ENCODE assay signal across 29 cellular contexts in genomic region chr20:18909254-18909653, GRCh38.
"Had no signal": no experiment of that assay in that cellular context is flagged by ENCODE, and none has a peak within 500 bp of the region (broad histone marks: within the 10 kb centered on the region; RNA-seq: fewer than 3 reads in every experiment).

No MANE protein-coding gene starts in this region.

- H3K9ac ChIP-seq: neural progenitor cell, parathyroid adenoma had no signal

- H3K4me1 ChIP-seq: psoas muscle, right lobe of liver, suprapubic skin, testis, tibial artery, transverse colon, upper lobe of right lung, uterus had no signal

- DNase-seq: natural killer cell; occipital lobe; ovary; posterior cingulate gyrus; psoas muscle; right cardiac atrium; right lobe of liver; sigmoid colon; small intestine; stimulated activated CD4-positive, alpha-beta T cell treated with anti-CD3 and anti-CD28 coated beads, Interleukin-15, amount 100 ng/mL, for 24 hours; stimulated activated CD4-positive, alpha-beta T cell treated with anti-CD3 and anti-CD28 coated beads, Interleukin-2, amount 100 ng/mL, for 24 hours; stimulated activated CD4-positive, alpha-beta T cell treated with anti-CD3 and anti-CD28 coated beads, Interleukin-2, amount 100 ng/mL, for 48 hours; stimulated activated CD4-positive, alpha-beta T cell treated with anti-CD3 and anti-CD28 coated beads, Interleukin-4, amount 100 ng/mL, for 24 hours; stimulated activated naive B cell treated with anti-CD40 and anti-IgM and Interleukin-4, amounts not matched to agents 10 μg/mL and 1 μg/mL and 100 μg/mL, for 72 hours; stimulated activated naive CD4-positive, alpha-beta T cell treated with Interleukin-2 at 50 U/mL for 16 hours; substantia nigra; testis; tibial artery; transverse colon; upper lobe of right lung; uterus had no signal

- H3K4me3 ChIP-seq: neural progenitor cell, ovary, psoas muscle, right lobe of liver, sigmoid colon, suprapubic skin, testis, tibial artery, transverse colon, upper lobe of right lung, uterus had no signal

- H3K36me3 ChIP-seq: neural progenitor cell, ovary, right lobe of liver, sigmoid colon, suprapubic skin, tibial artery, transverse colon, upper lobe of right lung, uterus had no signal

- H3K4me1 Mint-ChIP-seq: natural killer cell; neural progenitor cell; stimulated activated effector memory CD8-positive, alpha-beta T cell treated with anti-CD3 and anti-CD28 coated beads, Interleukin-12 subunit alpha, Interleukin-12 subunit beta, amount 100 ng/mL, for 72 hours; stimulated activated naive B cell treated with anti-CD40 and anti-IgM and Interleukin-4, amounts not matched to agents 10 μg/mL and 1 μg/mL and 100 μg/mL, for 72 hours had no signal

- H3K9me3 ChIP-seq: ovary, psoas muscle, right lobe of liver, sigmoid colon, suprapubic skin, testis, tibial artery, transverse colon, upper lobe of right lung, uterus had no signal

- H3K27me3 ChIP-seq: neural progenitor cell, ovary, right lobe of liver, sigmoid colon, suprapubic skin, testis, tibial artery, transverse colon, upper lobe of right lung, uterus had no signal

- H3K36me3 Mint-ChIP-seq: natural killer cell; neural progenitor cell; stimulated activated effector memory CD8-positive, alpha-beta T cell treated with anti-CD3 and anti-CD28 coated beads, Interleukin-12 subunit alpha, Interleukin-12 subunit beta, amount 100 ng/mL, for 72 hours; stimulated activated naive B cell treated with anti-CD40 and anti-IgM and Interleukin-4, amounts not matched to agents 10 μg/mL and 1 μg/mL and 100 μg/mL, for 72 hours; type B pancreatic cell had no signal

- H3K4me3 Mint-ChIP-seq: natural killer cell; nephron; neural progenitor cell; stimulated activated effector memory CD8-positive, alpha-beta T cell treated with anti-CD3 and anti-CD28 coated beads, Interleukin-12 subunit alpha, Interleukin-12 subunit beta, amount 100 ng/mL, for 72 hours; stimulated activated naive B cell treated with anti-CD40 and anti-IgM and Interleukin-4, amounts not matched to agents 10 μg/mL and 1 μg/mL and 100 μg/mL, for 72 hours; stimulated activated naive CD8-positive, alpha-beta T cell treated with anti-CD3 and anti-CD28 coated beads, Interleukin-15, Interleukin-2, amounts not matched to agents 100 ng/mL and 50 ng/mL, for 24 hours; type B pancreatic cell had no signal

- H3K4me2 ChIP-seq: neural progenitor cell had no signal

- H2AFZ ChIP-seq: neural progenitor cell, parathyroid adenoma had no signal

- H3K27ac ChIP-seq: neural progenitor cell, ovary, parathyroid adenoma, psoas muscle, right lobe of liver, sigmoid colon, suprapubic skin, testis, tibial artery, transverse colon, upper lobe of right lung, uterus had no signal

- H3K27ac Mint-ChIP-seq: natural killer cell; nephron; neural progenitor cell; progenitor cell of endocrine pancreas; stimulated activated effector memory CD8-positive, alpha-beta T cell treated with anti-CD3 and anti-CD28 coated beads, Interleukin-12 subunit alpha, Interleukin-12 subunit beta, amount 100 ng/mL, for 72 hours; stimulated activated naive B cell treated with anti-CD40 and anti-IgM and Interleukin-4, amounts not matched to agents 10 μg/mL and 1 μg/mL and 100 μg/mL, for 72 hours; stimulated activated naive CD8-positive, alpha-beta T cell treated with anti-CD3 and anti-CD28 coated beads, Interleukin-15, Interleukin-2, amounts not matched to agents 100 ng/mL and 50 ng/mL, for 24 hours; type B pancreatic cell had no signal

- H3K79me2 ChIP-seq: parathyroid adenoma had no signal

- ATAC-seq: natural killer cell; psoas muscle; right cardiac atrium; right lobe of liver; stimulated activated effector memory CD8-positive, alpha-beta T cell treated with anti-CD3 and anti-CD28 coated beads, Interleukin-12 subunit alpha, Interleukin-12 subunit beta, amount 100 ng/mL, for 72 hours; stimulated activated naive B cell treated with anti-CD40 and anti-IgM and Interleukin-4, amounts not matched to agents 10 μg/mL and 1 μg/mL and 100 μg/mL, for 72 hours; upper lobe of right lung had no signal

- H3K9me3 Mint-ChIP-seq: natural killer cell; nephron; neural progenitor cell; stimulated activated effector memory CD8-positive, alpha-beta T cell treated with anti-CD3 and anti-CD28 coated beads, Interleukin-12 subunit alpha, Interleukin-12 subunit beta, amount 100 ng/mL, for 72 hours; stimulated activated naive B cell treated with anti-CD40 and anti-IgM and Interleukin-4, amounts not matched to agents 10 μg/mL and 1 μg/mL and 100 μg/mL, for 72 hours; stimulated activated naive CD8-positive, alpha-beta T cell treated with anti-CD3 and anti-CD28 coated beads, Interleukin-15, Interleukin-2, amounts not matched to agents 100 ng/mL and 50 ng/mL, for 24 hours; type B pancreatic cell had no signal
